In the genomic region with DNA sequence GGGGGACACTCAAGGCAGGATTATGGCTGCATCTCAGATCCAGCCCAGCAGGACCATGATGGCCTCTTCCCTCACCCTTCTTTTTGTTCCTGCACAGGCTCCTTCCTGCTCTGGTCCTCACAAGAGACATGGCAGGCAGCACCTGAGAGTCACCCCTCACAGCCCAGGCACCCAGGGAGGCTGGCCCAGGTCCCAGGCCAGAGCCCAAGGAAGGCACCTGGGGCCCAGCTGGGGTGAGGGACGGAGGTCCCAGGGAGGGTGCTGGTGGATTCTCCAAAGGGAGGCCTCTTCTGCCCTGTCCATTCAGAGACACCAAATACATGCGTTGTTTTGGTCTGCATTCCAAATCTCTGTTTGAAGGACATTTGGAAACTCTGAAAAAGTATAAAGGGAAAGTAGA, we compare ENCODE assay signal across 19 cellular contexts.
DNase-seq lines count a peak whose midpoint lies in the region; ATAC-seq, FAIRE-seq and TF ChIP-seq lines count a peak whose summit lies in the region.
"Had no signal": no experiment of that assay in that cellular context is flagged by ENCODE, and none has a peak within 500 bp of the region (broad histone marks: within the 10 kb centered on the region; RNA-seq: fewer than 3 reads in every experiment).

No MANE protein-coding gene starts in this region.

- H2BK15ac ChIP-seq in neuronal stem cell (ENCODE audit: low read length), result no peak overlapping the region

- no peak overlapping the region for H2BK120ac ChIP-seq in neuronal stem cell (ENCODE audit: low read depth, low read length)

- no peak overlapping the region for H2BK12ac ChIP-seq in neuronal stem cell (ENCODE audit: low read length)

- H3K36me3 ChIP-seq in right lobe of liver (no peaks in the 10 kb centered on the region), HepG2 (replicated peaks in 1 of 2; ENCODE audit: control insufficient read depth in 1 of 2, insufficient read depth in 2 of 2, low read length in 2 of 2) (no peaks in the 10 kb centered on the region), neuronal stem cell (replicated peaks in 1 of 2; ENCODE audit: control insufficient read depth in 2 of 2, insufficient read depth in 2 of 2, low read length in 2 of 2) (no peaks in the 10 kb centered on the region), upper lobe of right lung (no peaks in the 10 kb centered on the region)

- in situ Hi-C loops in HepG2 (cut with HindIII; ENCODE audit: extremely low pct_ligation_motif_present, low pct_unique_long_range_greater_than_20kb), result no loop called here

- POLR2A ChIA-PET in HepG2 (lab: Yijun Ruan, JAX), result no interaction called here

- peak overlapping the region; percentile 40 for H3K14ac ChIP-seq in neuronal stem cell (ENCODE audit: low read length)

- no peaks in the 10 kb centered on the region for H4K20me1 ChIP-seq in HepG2 (ENCODE audit: insufficient read depth, low read length)

- TF ChIP-seq RAD21 in HepG2 (CRISPR knock-in tag; IDR thresholded peaks at IDR 0.05), result no peak

- H2AK5ac ChIP-seq in neuronal stem cell (ENCODE audit: low read depth, low read length), result peak overlapping the region; percentile 40

- no peaks in the 10 kb centered on the region for H3K79me2 ChIP-seq in HepG2 (ENCODE audit: insufficient read depth, low read length)

- H3K9ac ChIP-seq in HepG2 (ENCODE audit: insufficient read depth, low read depth, low read length), result no peak overlapping the region
- peak overlapping the region; percentile 5 for H3K9ac ChIP-seq in neuronal stem cell (ENCODE audit: low read depth, low read length, poor library complexity)
- H3K9ac ChIP-seq: KMS-11 had no signal

- ATAC-seq in right lobe of liver, result no peak
- no peak for ATAC-seq in HepG2
- ATAC-seq in upper lobe of right lung, result no peak

- no peak overlapping the region for H3K4ac ChIP-seq in neuronal stem cell (ENCODE audit: low read length)

- TF ChIP-seq POLR2A in right lobe of liver (IDR thresholded peaks at IDR 0.05) (no peak), HepG2 (IDR thresholded peaks at IDR 0.05; ENCODE audit: insufficient read depth in 1 of 2, low read depth in 2 of 2, low read length in 2 of 2) (no peak)

- no peaks in the 10 kb centered on the region for H3K9me3 ChIP-seq in right lobe of liver
- no peaks in the 10 kb centered on the region for H3K9me3 ChIP-seq in HepG2 (ENCODE audit: low read length)
- no peaks in the 10 kb centered on the region for H3K9me3 ChIP-seq in neuronal stem cell (replicated peaks in 1 of 2; ENCODE audit: control insufficient read depth in 2 of 2, insufficient read depth in 1 of 2, low read depth in 1 of 2, low read length in 2 of 2)
- no peaks in the 10 kb centered on the region for H3K9me3 ChIP-seq in upper lobe of right lung
- H3K9me3 ChIP-seq: Caco-2 had no signal

- TF ChIP-seq EP300 in HepG2 (IDR thresholded peaks at IDR 0.05; ENCODE audit: low read depth in 2 of 2, low read length in 2 of 2) (no peak), HepG2 (CRISPR knock-in tag; IDR thresholded peaks at IDR 0.05; ENCODE audit: borderline replicate concordance) (no peak)

- no peak overlapping the region for H3K27ac ChIP-seq in right lobe of liver
- no peak overlapping the region for H3K27ac ChIP-seq in HepG2 (ENCODE audit: extremely low read length, insufficient read depth, low read length)
- H3K27ac ChIP-seq in coronary artery, result no peak overlapping the region
- no peak overlapping the region for H3K27ac ChIP-seq in neuronal stem cell (replicated peaks; ENCODE audit: low read length)
- no peak overlapping the region for H3K27ac ChIP-seq in upper lobe of right lung
- H3K27ac ChIP-seq: KMS-11 had no signal

- H2BK5ac ChIP-seq in neuronal stem cell (ENCODE audit: low read length), result no peak overlapping the region

- CTCF ChIA-PET in HepG2 (lab: Yijun Ruan, JAX; ENCODE audit: low intra/inter-chr PET ratio, low total read pairs), result no interaction called here

- H3K79me1 ChIP-seq in neuronal stem cell (ENCODE audit: low read depth, low read length), result no peaks in the 10 kb centered on the region

- DNase-seq in right lobe of liver, result peak in 2 of 3 donors; percentile 28 to 31
- no peak for DNase-seq in HepG2 (ENCODE audit: low spot score)
- peak; percentile 36 for DNase-seq in coronary artery (ENCODE audit: low spot score)
- DNase-seq in neuronal stem cell (ENCODE audit: low spot score), result no peak
- peak; percentile 46 for DNase-seq in upper lobe of right lung
- no peak for DNase-seq in NCI-H1105 (lab: John Stamatoyannopoulos, UW)
- DNase-seq in SK-N-DZ (ENCODE audit: low spot score), result no peak
- DNase-seq: ACHN; AML-193; CD4-positive, CD25-positive, alpha-beta regulatory T cell; DMS153; HFFc6; NCI-H146; NCI-H2081 treated with DMSO at 0.1 percent for 48 hours; NCI-H524; SIG-M5 had no signal

- no TSS peak for BruUV-seq in HepG2 (replicated peaks; lab: Mats Ljungman, UMichigan)

- no peaks in the 10 kb centered on the region for H3K4me1 ChIP-seq in right lobe of liver
- no peaks in the 10 kb centered on the region for H3K4me1 ChIP-seq in HepG2 (ENCODE audit: insufficient read depth, low read length)
- peaks cover 0 to 17% of the 10 kb centered on the region in 2 donors for H3K4me1 ChIP-seq in neuronal stem cell (ENCODE audit: control insufficient read depth in 2 of 2, insufficient read depth in 1 of 2, low read depth in 1 of 2, low read length in 2 of 2)
- H3K4me1 ChIP-seq in upper lobe of right lung, result no peaks in the 10 kb centered on the region
- H3K4me1 ChIP-seq: Caco-2 had no signal

- no peak overlapping the region for H3K23ac ChIP-seq in neuronal stem cell (ENCODE audit: low read depth, low read length, poor library complexity)

- no peaks in the 10 kb centered on the region for H3K27me3 ChIP-seq in right lobe of liver
- H3K27me3 ChIP-seq in HepG2 (ENCODE audit: control insufficient read depth in 1 of 2, insufficient read depth in 2 of 2, low read length in 2 of 2), result peaks cover 5 to 36% of the 10 kb centered on the region in 2 experiments
- no peaks in the 10 kb centered on the region for H3K27me3 ChIP-seq in neuronal stem cell (ENCODE audit: control insufficient read depth in 3 of 3, insufficient read depth in 3 of 3, low read depth in 1 of 3, low read length in 3 of 3)
- H3K27me3 ChIP-seq in upper lobe of right lung, result no peaks in the 10 kb centered on the region

- TF ChIP-seq CTCF in right lobe of liver (IDR thresholded peaks at IDR 0.05) (no peak), HepG2 (CRISPR knock-in tag; IDR thresholded peaks at IDR 0.05) (no peak), coronary artery (IDR thresholded peaks at IDR 0.05) (no peak), upper lobe of right lung (IDR thresholded peaks at IDR 0.05) (no peak)

- intact Hi-C loops in right lobe of liver (cut with DNase I) (loop anchor here in 1 of 2 donors (10.0 kb wide), 1 partner anchor 159 kb away; no protein-coding TSS in a partner anchor), HepG2 (cut with micrococcal nuclease; ENCODE audit: unreplicated experiment) (no loop called here), upper lobe of right lung (cut with DNase I) (no loop called here)

- no peak overlapping the region for H3K4me3 ChIP-seq in right lobe of liver
- no peak overlapping the region for H3K4me3 ChIP-seq in HepG2 (replicated peaks in 1 of 3; ENCODE audit: insufficient read depth in 1 of 3, low read depth in 2 of 3, low read length in 3 of 3)
- no peak overlapping the region for H3K4me3 ChIP-seq in coronary artery
- no peak overlapping the region for H3K4me3 ChIP-seq in neuronal stem cell (ENCODE audit: low read length in 2 of 2)
- no peak overlapping the region for H3K4me3 ChIP-seq in upper lobe of right lung

- H4K91ac ChIP-seq in neuronal stem cell (ENCODE audit: low read depth, low read length, poor library complexity), result no peak overlapping the region

- H2AFZ ChIP-seq in HepG2 (ENCODE audit: low read length) (no peak overlapping the region), neuronal stem cell (ENCODE audit: low read length) (no peak overlapping the region)

- no peak for FAIRE-seq in HepG2 (lab: Jason Lieb, UNC)
- FAIRE-seq: GM19239 had no signal

- H4K8ac ChIP-seq in neuronal stem cell (ENCODE audit: low read depth, low read length), result no peak overlapping the region

- WGBS in right lobe of liver (ENCODE audit: insufficient coverage, low coverage, low lambda C conversion rate, missing lambda C conversion rate), result 50% methylated on average over 1 of the region's 2 CpGs
- WGBS in HepG2 (ENCODE audit: low lambda C conversion rate), result 29% methylated on average over 2 of the region's 2 CpGs
- no CpG with 5 or more reads among the region's 2 CpGs for WGBS in neuronal stem cell (ENCODE audit: extremely low coverage in 2 of 2, insufficient read length in 2 of 2, insufficient replicate concordance in 1 of 2), 2 donors

- no peak overlapping the region for H3K4me2 ChIP-seq in HepG2 (ENCODE audit: low read depth, low read length)
- no peak overlapping the region for H3K4me2 ChIP-seq in neuronal stem cell (ENCODE audit: insufficient read depth, low read length, poor library complexity, severe bottlenecking)
- H3K4me2 ChIP-seq: KMS-11 had no signal

- peak overlapping the region; percentile 60 for H3K18ac ChIP-seq in neuronal stem cell (ENCODE audit: low read length)

TF ChIP-seq in HepG2, 621 proteins besides CTCF, POLR2A, EP300 and RAD21 (continues in another document):
- TF ChIP-seq SRF (IDR thresholded peaks at IDR 0.05; ENCODE audit: low read depth, low read length) (no peak), ZC3H13 (CRISPR knock-in tag; IDR thresholded peaks at IDR 0.05) (no peak), ZNF850 (CRISPR knock-in tag; conservative IDR thresholded peaks at IDR 0.05) (no peak), ZNF652 (CRISPR knock-in tag; IDR thresholded peaks at IDR 0.05; ENCODE audit: borderline replicate concordance, low read depth) (no peak), TARDBP (CRISPR knock-in tag; IDR thresholded peaks at IDR 0.05) (no peak), HDAC2 (CRISPR knock-in tag; IDR thresholded peaks at IDR 0.05) (no peak), ELF4 (CRISPR knock-in tag; IDR thresholded peaks at IDR 0.05; ENCODE audit: borderline replicate concordance) (no peak), ZNF737 (CRISPR knock-in tag; IDR thresholded peaks at IDR 0.05; ENCODE audit: borderline replicate concordance) (no peak), ZNF256 (CRISPR knock-in tag; conservative IDR thresholded peaks at IDR 0.05) (no peak), ZNF451 (CRISPR knock-in tag; IDR thresholded peaks at IDR 0.05) (no peak), ESRRA (CRISPR knock-in tag; IDR thresholded peaks at IDR 0.05; ENCODE audit: low read depth) (no peak), ZSCAN25 (CRISPR knock-in tag; IDR thresholded peaks at IDR 0.05) (no peak)
- TF ChIP-seq, protein P1, sequence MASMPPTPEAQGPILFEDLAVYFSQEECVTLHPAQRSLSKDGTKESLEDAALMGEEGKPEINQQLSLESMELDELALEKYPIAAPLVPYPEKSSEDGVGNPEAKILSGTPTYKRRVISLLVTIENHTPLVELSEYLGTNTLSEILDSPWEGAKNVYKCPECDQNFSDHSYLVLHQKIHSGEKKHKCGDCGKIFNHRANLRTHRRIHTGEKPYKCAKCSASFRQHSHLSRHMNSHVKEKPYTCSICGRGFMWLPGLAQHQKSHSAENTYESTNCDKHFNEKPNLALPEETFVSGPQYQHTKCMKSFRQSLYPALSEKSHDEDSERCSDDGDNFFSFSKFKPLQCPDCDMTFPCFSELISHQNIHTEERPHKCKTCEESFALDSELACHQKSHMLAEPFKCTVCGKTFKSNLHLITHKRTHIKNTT (CRISPR knock-in tag; IDR thresholded peaks at IDR 0.05), result no peak

Comparison
In these comparisons a context has a peak if more than half of its experiments do, and no peak if none do; other contexts are left out.
1. DNase-seq: peak in right lobe of liver (2 of 3), coronary artery (single experiment) and upper lobe of right lung (single experiment); none in HepG2 (single experiment), neuronal stem cell (single experiment), NCI-H1105 (single experiment) and SK-N-DZ (single experiment).